8 cellular contexts compared by ENCODE assay signal in the genomic region with DNA sequence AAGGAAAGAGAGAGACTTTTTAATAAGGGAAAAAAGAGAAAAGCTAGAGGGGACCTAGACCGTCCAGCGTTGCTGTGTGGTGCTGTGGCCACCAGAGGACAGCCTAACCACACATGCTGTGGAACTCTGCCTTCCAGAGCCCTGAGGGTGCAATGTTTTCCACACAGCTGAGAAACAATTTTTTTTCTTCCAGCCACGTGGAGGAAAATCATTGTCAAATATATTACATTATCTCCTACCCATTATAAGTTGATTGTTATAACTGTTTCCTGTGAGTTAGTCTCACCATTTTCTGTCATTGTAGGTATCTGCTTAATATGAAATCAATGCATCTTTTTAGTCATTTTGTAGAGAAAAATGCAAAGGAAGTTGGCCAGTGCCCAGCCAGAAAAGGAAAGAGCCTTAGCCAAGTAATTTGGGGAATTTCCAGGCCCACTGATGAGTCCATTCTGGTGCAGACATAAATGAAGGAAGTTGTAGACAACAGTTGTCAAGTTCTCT. TPM values are rescaled to one million over a fixed set of nuclear protein-coding genes. Genes with fewer than 3 reads are reported as not detected.
DNase-seq lines count a peak whose midpoint lies in the region; ATAC-seq and TF ChIP-seq lines count a peak whose summit lies in the region.

No MANE protein-coding gene starts in this region.

- no peaks in the 10 kb centered on the region for H3K9me3 Mint-ChIP-seq in activated T-helper 1 cell treated with anti-CD3 and anti-CD28 coated beads, Interleukin-12 subunit alpha, Interleukin-12 subunit beta, Interleukin-2, Interleukin-4 antibody, amounts not matched to agents 30 ng/mL and 10 ng/mL and 1 ng/mL, durations not matched to agents 14 hours and 24 hours and 36 hours
- H3K9me3 Mint-ChIP-seq in osteocyte (ENCODE audit: unreplicated experiment), result no peaks in the 10 kb centered on the region
- no peaks in the 10 kb centered on the region for H3K9me3 Mint-ChIP-seq in type B pancreatic cell

- H3K27me3 Mint-ChIP-seq in activated T-helper 1 cell treated with anti-CD3 and anti-CD28 coated beads, Interleukin-12 subunit alpha, Interleukin-12 subunit beta, Interleukin-2, Interleukin-4 antibody, amounts not matched to agents 30 ng/mL and 10 ng/mL and 1 ng/mL, durations not matched to agents 14 hours and 24 hours and 36 hours (ENCODE audit: insufficient read depth), result peaks cover 18% of the 10 kb centered on the region
- H3K27me3 Mint-ChIP-seq in osteocyte (ENCODE audit: unreplicated experiment) (peaks cover 33% of the 10 kb centered on the region), type B pancreatic cell (peaks cover 16% of the 10 kb centered on the region)

- no peaks in the 10 kb centered on the region for H3K36me3 ChIP-seq in PC-9 (ENCODE audit: low read depth)

- no peak overlapping the region for H3K27ac ChIP-seq in PC-9

- CTCF ChIA-PET in PC-9 (lab: Charles Lee), result interaction anchor here (0.6 to 1.1 kb wide), 3 partner anchors 12 to 917 kb away, joined by 3 to 7 read pairs (median 3); no protein-coding TSS in a partner anchor

- intact Hi-C loops in PC-9 (cut with micrococcal nuclease; ENCODE audit: unreplicated experiment), result loop anchor here (2.0 kb wide), 2 partner anchors 36 to 76 kb away; no protein-coding TSS in a partner anchor
- intact Hi-C loops in activated T-helper 1 cell treated with anti-CD3 and anti-CD28 coated beads, Interleukin-12 subunit alpha, Interleukin-12 subunit beta, Interleukin-2, Interleukin-4 antibody, amounts not matched to agents 30 ng/mL and 10 ng/mL and 1 ng/mL, durations not matched to agents 14 hours and 24 hours and 36 hours (cut with micrococcal nuclease), result loop anchor here (1.0 kb wide), 1 partner anchor 37 kb away; no protein-coding TSS in a partner anchor

- H3K4me3 ChIP-seq in PC-9 (no peak overlapping the region), foreskin fibroblast (ENCODE audit: low read depth in 1 of 2, low read length in 2 of 2) (no peak overlapping the region)

- H3K4me1 Mint-ChIP-seq in activated T-helper 1 cell treated with anti-CD3 and anti-CD28 coated beads, Interleukin-12 subunit alpha, Interleukin-12 subunit beta, Interleukin-2, Interleukin-4 antibody, amounts not matched to agents 30 ng/mL and 10 ng/mL and 1 ng/mL, durations not matched to agents 14 hours and 24 hours and 36 hours (ENCODE audit: low read depth), result peaks cover 12% of the 10 kb centered on the region
- H3K4me1 Mint-ChIP-seq in osteocyte (ENCODE audit: unreplicated experiment), result peaks cover 9% of the 10 kb centered on the region
- H3K4me1 Mint-ChIP-seq in type B pancreatic cell (ENCODE audit: unreplicated experiment), result peaks cover 10% of the 10 kb centered on the region

- no peaks in the 10 kb centered on the region for H3F3A ChIP-seq in PC-9 (ENCODE audit: insufficient read depth, low read depth)

- peaks cover 4% of the 10 kb centered on the region for H3K36me3 Mint-ChIP-seq in activated T-helper 1 cell treated with anti-CD3 and anti-CD28 coated beads, Interleukin-12 subunit alpha, Interleukin-12 subunit beta, Interleukin-2, Interleukin-4 antibody, amounts not matched to agents 30 ng/mL and 10 ng/mL and 1 ng/mL, durations not matched to agents 14 hours and 24 hours and 36 hours (ENCODE audit: low read depth)
- H3K36me3 Mint-ChIP-seq in osteocyte (ENCODE audit: unreplicated experiment), result no peaks in the 10 kb centered on the region
- H3K36me3 Mint-ChIP-seq in type B pancreatic cell, result no peaks in the 10 kb centered on the region

- DNase-seq in DMS114 treated with DMSO at 0.1 percent for 48 hours (lab: John Stamatoyannopoulos, UW; ENCODE audit: unreplicated experiment) (peak; percentile 43), PC-9 (peak; percentile 53 to 54), foreskin fibroblast (peak; percentile 67 to 89), osteocyte (ENCODE audit: extremely low spot score, unreplicated experiment) (no peak), type B pancreatic cell (ENCODE audit: extremely low spot score, unreplicated experiment) (no peak)
- peak; percentile 21 for DNase-seq in activated T-helper 1 cell treated with anti-CD3 and anti-CD28 coated beads, Interleukin-12 subunit alpha, Interleukin-12 subunit beta, Interleukin-2, Interleukin-4 antibody, amounts not matched to agents 30 ng/mL and 10 ng/mL and 1 ng/mL, durations not matched to agents 14 hours and 24 hours and 36 hours (ENCODE audit: low spot score)

- no peak overlapping the region for H3K4me3 Mint-ChIP-seq in activated T-helper 1 cell treated with anti-CD3 and anti-CD28 coated beads, Interleukin-12 subunit alpha, Interleukin-12 subunit beta, Interleukin-2, Interleukin-4 antibody, amounts not matched to agents 30 ng/mL and 10 ng/mL and 1 ng/mL, durations not matched to agents 14 hours and 24 hours and 36 hours
- no peak overlapping the region for H3K4me3 Mint-ChIP-seq in osteocyte (ENCODE audit: unreplicated experiment)
- no peak overlapping the region for H3K4me3 Mint-ChIP-seq in type B pancreatic cell

- no peaks in the 10 kb centered on the region for H3K9me3 ChIP-seq in PC-9 (ENCODE audit: insufficient read depth, low read depth)

- TF ChIP-seq CTCF in PC-9 (conservative IDR thresholded peaks at IDR 0.05) (peak; percentile 95), foreskin fibroblast (IDR thresholded peaks at IDR 0.05; ENCODE audit: low read depth, low read length) (peak; percentile 100), osteocyte (IDR thresholded peaks at IDR 0.05) (peak; percentile 98), type B pancreatic cell (conservative IDR thresholded peaks at IDR 0.05) (peak; percentile 98)

- no peak overlapping the region for H3K27ac Mint-ChIP-seq in activated T-helper 1 cell treated with anti-CD3 and anti-CD28 coated beads, Interleukin-12 subunit alpha, Interleukin-12 subunit beta, Interleukin-2, Interleukin-4 antibody, amounts not matched to agents 30 ng/mL and 10 ng/mL and 1 ng/mL, durations not matched to agents 14 hours and 24 hours and 36 hours
- peak overlapping the region; percentile 51 for H3K27ac Mint-ChIP-seq in osteocyte (ENCODE audit: unreplicated experiment)
- no peak overlapping the region for H3K27ac Mint-ChIP-seq in type B pancreatic cell

- H3K4me2 ChIP-seq in PC-9, result no peak overlapping the region

- H3K79me2 ChIP-seq in PC-9 (ENCODE audit: low read depth), result no peaks in the 10 kb centered on the region

- H3K9me2 ChIP-seq in PC-9 (ENCODE audit: insufficient read depth), result no peaks in the 10 kb centered on the region

- no peaks in the 10 kb centered on the region for H4K20me1 ChIP-seq in PC-9 (ENCODE audit: insufficient read depth)

- H3K27me3 ChIP-seq in PC-9 (ENCODE audit: insufficient read depth, low read depth), result no peaks in the 10 kb centered on the region

- ATAC-seq in GM19438 (IDR thresholded peaks at IDR 0.05; ENCODE audit: low read depth, unreplicated experiment) (peak; percentile 95), HG03457 (IDR thresholded peaks at IDR 0.05; ENCODE audit: unreplicated experiment) (peak; percentile 91)

- H3K4me1 ChIP-seq in PC-9 (replicated peaks; ENCODE audit: insufficient read depth), result no peaks in the 10 kb centered on the region; the same call in 1 of the 2 replicates

- POLR2A ChIA-PET in PC-9 (lab: Charles Lee; ENCODE audit: unreplicated experiment), result interaction anchor here (0.6 kb wide), 3 partner anchors 58 to 398 kb away, joined by 3 to 4 read pairs (median 3); no protein-coding TSS in a partner anchor

- no TSS peak for BruUV-seq in PC-9 (replicated peaks; lab: Mats Ljungman, UMichigan)

- H2AFZ ChIP-seq in PC-9, result no peak overlapping the region; the same call in 1 of the 2 replicates

RNA-seq across cellular contexts. Expression of a gene that starts 5.9 kb away (rescaled TPM):
- total RNA-seq in PC-9 (2021) (46.5 and 51.0 TPM in 2 replicates), osteocyte (44.8 and 46.6 TPM in 2 replicates), type B pancreatic cell (ENCODE audit: low replicate concordance) (47.8 and 55.8 TPM in 2 replicates)
- total RNA-seq in activated T-helper 1 cell treated with anti-CD3 and anti-CD28 coated beads, Interleukin-12 subunit alpha, Interleukin-12 subunit beta, Interleukin-2, Interleukin-4 antibody, amounts not matched to agents 30 ng/mL and 10 ng/mL and 1 ng/mL, durations not matched to agents 14 hours and 24 hours and 36 hours, result 74.5 and 75.0 TPM in 2 replicates

Comparison
In these comparisons a context has a peak if more than half of its experiments do, and no peak if none do; other contexts are left out.
1. DNase-seq: peak in DMS114 treated with DMSO at 0.1 percent for 48 hours (single experiment), PC-9 (2 of 2), activated T-helper 1 cell treated with anti-CD3 and anti-CD28 coated beads, Interleukin-12 subunit alpha, Interleukin-12 subunit beta, Interleukin-2, Interleukin-4 antibody, amounts not matched to agents 30 ng/mL and 10 ng/mL and 1 ng/mL, durations not matched to agents 14 hours and 24 hours and 36 hours (single experiment) and foreskin fibroblast (2 of 2); none in osteocyte (single experiment) and type B pancreatic cell (single experiment).
2. Peak in every context shown above with its lines, with median percentiles within 50 percentile points of each other: CTCF ChIP-seq.